1 cellular context compared by ENCODE assay signal in genomic region chr17:42050360-42051012, GRCh38.
A peak's percentile ranks its signal among the peaks of the same experiment; 100 is the strongest.
TF ChIP-seq lines count a peak whose summit lies in the region.

Gene C17orf113, minus strand, starts transcription at chr17:42050601. Its CDS starts 7,225 bp downstream, at chr17:42043376.

TF ChIP-seq in HepG2, 621 proteins besides CTCF, POLR2A, EP300 and RAD21 (continued from another document):
- TF ChIP-seq ZNF609 (CRISPR knock-in tag; IDR thresholded peaks at IDR 0.05; ENCODE audit: borderline replicate concordance) (no peak), RBFOX2 (IDR thresholded peaks at IDR 0.05; ENCODE audit: low read depth, low read length) (peak; percentile 75), REPIN1 (CRISPR knock-in tag; IDR thresholded peaks at IDR 0.05; ENCODE audit: borderline replicate concordance, low read depth) (peak; percentile 65; the same call in 1 of the 2 replicates), ZNF18 (CRISPR knock-in tag; IDR thresholded peaks at IDR 0.05; ENCODE audit: insufficient replicate concordance) (no peak), JUNB (CRISPR knock-in tag; IDR thresholded peaks at IDR 0.05; ENCODE audit: borderline replicate concordance) (no peak), CHD2 (IDR thresholded peaks at IDR 0.05; ENCODE audit: low read depth, low read length) (no peak), RELA (CRISPR knock-in tag; IDR thresholded peaks at IDR 0.05) (0 out of 2 replicates have a peak, but pooled peaks have one; percentile 56), ELF3 (CRISPR knock-in tag; IDR thresholded peaks at IDR 0.05) (0 out of 2 replicates have a peak, but pooled peaks have one; percentile 27), ZNF761 (CRISPR knock-in tag; conservative IDR thresholded peaks at IDR 0.05) (0 out of 2 replicates have a peak, but pooled peaks have one; percentile 61), HMGXB3 (CRISPR knock-in tag; IDR thresholded peaks at IDR 0.05; ENCODE audit: borderline replicate concordance) (no peak), ZNF740 (CRISPR knock-in tag; IDR thresholded peaks at IDR 0.05) (no peak; the same call in 1 of the 2 replicates), ZNF337 (CRISPR knock-in tag; IDR thresholded peaks at IDR 0.05; ENCODE audit: borderline replicate concordance, low read depth) (0 out of 2 replicates have a peak, but pooled peaks have one; percentile 24), ZBTB14 (CRISPR knock-in tag; IDR thresholded peaks at IDR 0.05) (no peak), ZNF574 (CRISPR knock-in tag; IDR thresholded peaks at IDR 0.05) (peak; percentile 99), POLR2G (IDR thresholded peaks at IDR 0.05; ENCODE audit: low read depth, low read length) (peak; percentile 67; the same call in 1 of the 2 replicates), WIZ (CRISPR knock-in tag; IDR thresholded peaks at IDR 0.05) (0 out of 2 replicates have a peak, but pooled peaks have one; percentile 64), ESRRA (CRISPR knock-in tag; IDR thresholded peaks at IDR 0.05; ENCODE audit: low read depth) (peak; percentile 74; the same call in 1 of the 2 replicates), NONO (IDR thresholded peaks at IDR 0.05) (no peak), NONO (CRISPR knock-in tag; conservative IDR thresholded peaks at IDR 0.05) (0 out of 2 replicates have a peak, but pooled peaks have one; percentile 34), ZSCAN31 (CRISPR knock-in tag; IDR thresholded peaks at IDR 0.05; ENCODE audit: low read depth) (peak; percentile 73; the same call in 1 of the 2 replicates), TRAFD1 (CRISPR knock-in tag; IDR thresholded peaks at IDR 0.05; ENCODE audit: borderline replicate concordance) (no peak), ZNF784 (CRISPR knock-in tag; IDR thresholded peaks at IDR 0.05; ENCODE audit: borderline replicate concordance) (no peak), ZNF749 (CRISPR knock-in tag; IDR thresholded peaks at IDR 0.05; ENCODE audit: borderline replicate concordance) (no peak), ZNF280B (CRISPR knock-in tag; IDR thresholded peaks at IDR 0.05; ENCODE audit: borderline replicate concordance) (peak; percentile 10; the same call in 1 of the 2 replicates), KDM2A (CRISPR knock-in tag; IDR thresholded peaks at IDR 0.05; ENCODE audit: borderline replicate concordance, low read depth) (peak; percentile 67), HOXA3 (CRISPR knock-in tag; IDR thresholded peaks at IDR 0.05) (peak; percentile 94)
